Comparison of ENCODE assay signal across 8 cellular contexts in the genomic region with DNA sequence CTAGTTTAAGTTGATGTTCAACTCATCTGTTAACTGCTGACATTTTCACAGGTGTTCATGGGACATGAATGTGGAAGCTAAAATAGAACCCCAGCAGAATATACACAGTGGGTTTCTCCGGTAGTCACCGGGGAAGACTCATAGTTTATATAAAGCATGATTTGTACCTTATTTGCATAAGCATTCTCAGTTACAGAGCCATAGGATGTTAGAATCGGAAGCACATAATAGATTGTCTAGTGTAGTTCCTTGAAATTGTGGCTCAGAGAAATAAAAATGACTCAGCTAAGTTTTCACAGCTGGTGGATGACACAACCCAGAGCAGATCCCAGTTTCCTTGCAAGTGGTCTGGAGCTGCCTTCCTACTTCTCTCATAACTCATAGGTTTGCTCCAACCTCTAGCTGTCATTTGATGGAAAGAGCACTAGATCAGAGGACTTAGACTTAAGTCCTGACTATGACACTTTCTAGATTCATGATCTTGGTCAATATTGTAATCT.
DNase-seq lines count a peak whose midpoint lies in the region; ATAC-seq and TF ChIP-seq lines count a peak whose summit lies in the region.

No MANE protein-coding gene starts in this region.

- peaks cover 2% of the 10 kb centered on the region for H3K4me1 ChIP-seq in mesenchymal stem cell (ENCODE audit: control insufficient read depth, insufficient read depth, low read depth, low read length)

- H4K8ac ChIP-seq in mesenchymal stem cell (ENCODE audit: low read length), result no peak overlapping the region

- peak overlapping the region; percentile 1 for H3K9ac ChIP-seq in mesenchymal stem cell (ENCODE audit: low read length)

- no peak overlapping the region for H3K4me3 ChIP-seq in mesenchymal stem cell (ENCODE audit: insufficient read depth in 1 of 2, low read depth in 1 of 2, low read length in 2 of 2)

- no peak overlapping the region for H4K91ac ChIP-seq in mesenchymal stem cell (ENCODE audit: low read length)

- H2AK5ac ChIP-seq in mesenchymal stem cell (ENCODE audit: low read length, severe bottlenecking), result no peak overlapping the region

- H3K36me3 ChIP-seq in mesenchymal stem cell (ENCODE audit: control insufficient read depth in 1 of 2, insufficient read depth in 2 of 2, low read depth in 1 of 2, low read length in 2 of 2), result peaks cover 0 to 5% of the 10 kb centered on the region in 2 experiments

- H3K9me3 ChIP-seq in mesenchymal stem cell (ENCODE audit: control insufficient read depth, low read length), result no peaks in the 10 kb centered on the region

- H3K23ac ChIP-seq in mesenchymal stem cell (ENCODE audit: low read length in 2 of 2), result no peak overlapping the region

- 0% methylated on average over 1 of the region's 3 CpGs for WGBS in mesenchymal stem cell

- no peaks in the 10 kb centered on the region for H3K79me1 ChIP-seq in mesenchymal stem cell (replicated peaks; ENCODE audit: low read length, poor library complexity, severe bottlenecking)

- H2BK15ac ChIP-seq in mesenchymal stem cell (ENCODE audit: low read depth, poor library complexity, severe bottlenecking), result no peak overlapping the region

- no peak overlapping the region for H3K4me3 Mint-ChIP-seq in activated naive CD8-positive, alpha-beta T cell treated with anti-CD3 and anti-CD28 coated beads, Interleukin-2, amount 50 U/mL, for 24 hours
- no peak overlapping the region for H3K4me3 Mint-ChIP-seq in activated naive CD8-positive, alpha-beta T cell treated with anti-CD3 and anti-CD28 coated beads for 36 hours
- no peak overlapping the region for H3K4me3 Mint-ChIP-seq in immature natural killer cell

- no peak overlapping the region for H3K4me2 ChIP-seq in mesenchymal stem cell (ENCODE audit: low read length, poor library complexity, severe bottlenecking)

- no peak overlapping the region for H2BK120ac ChIP-seq in mesenchymal stem cell (ENCODE audit: low read depth, low read length)

- no peak overlapping the region for H2BK12ac ChIP-seq in mesenchymal stem cell (ENCODE audit: low read length in 2 of 2)

- H3K4me1 Mint-ChIP-seq in activated naive CD8-positive, alpha-beta T cell treated with anti-CD3 and anti-CD28 coated beads, Interleukin-2, amount 50 U/mL, for 24 hours, result no peaks in the 10 kb centered on the region
- H3K4me1 Mint-ChIP-seq in activated naive CD8-positive, alpha-beta T cell treated with anti-CD3 and anti-CD28 coated beads for 36 hours, result no peaks in the 10 kb centered on the region
- H3K4me1 Mint-ChIP-seq in immature natural killer cell, result no peaks in the 10 kb centered on the region

- H3K27me3 ChIP-seq in mesenchymal stem cell (ENCODE audit: control insufficient read depth in 1 of 2, insufficient read depth in 1 of 2, low read length in 2 of 2), result no peaks in the 10 kb centered on the region

- no peak overlapping the region for H3K18ac ChIP-seq in mesenchymal stem cell (ENCODE audit: low read depth in 1 of 2, low read length in 2 of 2)

- H2BK5ac ChIP-seq in mesenchymal stem cell (ENCODE audit: low read depth, low read length, poor library complexity, severe bottlenecking), result no peak overlapping the region

- no peak overlapping the region for H3K14ac ChIP-seq in mesenchymal stem cell (ENCODE audit: low read length in 2 of 2)

- DNase-seq in activated naive CD8-positive, alpha-beta T cell treated with anti-CD3 and anti-CD28 coated beads, Interleukin-2, amount 50 U/mL, for 24 hours, result no peak
- no peak for DNase-seq in activated naive CD8-positive, alpha-beta T cell treated with anti-CD3 and anti-CD28 coated beads for 36 hours
- DNase-seq in mesenchymal stem cell (peak; percentile 87), NCI-H2107 treated with DMSO at 0.1 percent for 48 hours (lab: John Stamatoyannopoulos, UW; ENCODE audit: unreplicated experiment) (no peak), C1 segment of cervical spinal cord (lab: John Stamatoyannopoulos, UW) (no peak), immature natural killer cell (no peak)

- H3K27ac ChIP-seq in mesenchymal stem cell (ENCODE audit: low read length, poor library complexity, severe bottlenecking), result peak overlapping the region; percentile 85

- peak; percentile 46 for ATAC-seq in activated naive CD8-positive, alpha-beta T cell treated with anti-CD3 and anti-CD28 coated beads, Interleukin-2, amount 50 U/mL, for 24 hours
- ATAC-seq in HG02970 (IDR thresholded peaks at IDR 0.05; ENCODE audit: low FRiP score, unreplicated experiment) (peak; percentile 88), SK-N-SH treated with all-trans-retinoic acid at 6 μM for 48 hours (peak; percentile 99)

- no peaks in the 10 kb centered on the region for H3K9me3 Mint-ChIP-seq in activated naive CD8-positive, alpha-beta T cell treated with anti-CD3 and anti-CD28 coated beads, Interleukin-2, amount 50 U/mL, for 24 hours
- H3K9me3 Mint-ChIP-seq in activated naive CD8-positive, alpha-beta T cell treated with anti-CD3 and anti-CD28 coated beads for 36 hours, result no peaks in the 10 kb centered on the region
- no peaks in the 10 kb centered on the region for H3K9me3 Mint-ChIP-seq in immature natural killer cell

- no peak overlapping the region for H3K27ac Mint-ChIP-seq in activated naive CD8-positive, alpha-beta T cell treated with anti-CD3 and anti-CD28 coated beads, Interleukin-2, amount 50 U/mL, for 24 hours
- no peak overlapping the region for H3K27ac Mint-ChIP-seq in activated naive CD8-positive, alpha-beta T cell treated with anti-CD3 and anti-CD28 coated beads for 36 hours
- H3K27ac Mint-ChIP-seq in immature natural killer cell, result no peak overlapping the region

- H3K4ac ChIP-seq in mesenchymal stem cell (ENCODE audit: low read depth in 1 of 2, low read length in 2 of 2), result no peak overlapping the region

- H3K27me3 Mint-ChIP-seq in activated naive CD8-positive, alpha-beta T cell treated with anti-CD3 and anti-CD28 coated beads, Interleukin-2, amount 50 U/mL, for 24 hours, result no peaks in the 10 kb centered on the region
- no peaks in the 10 kb centered on the region for H3K27me3 Mint-ChIP-seq in activated naive CD8-positive, alpha-beta T cell treated with anti-CD3 and anti-CD28 coated beads for 36 hours
- H3K27me3 Mint-ChIP-seq in immature natural killer cell (ENCODE audit: low read depth in 3 of 3), result no peaks in the 10 kb centered on the region

- H3K36me3 Mint-ChIP-seq in activated naive CD8-positive, alpha-beta T cell treated with anti-CD3 and anti-CD28 coated beads, Interleukin-2, amount 50 U/mL, for 24 hours (ENCODE audit: low read depth), result peaks cover 1% of the 10 kb centered on the region
- H3K36me3 Mint-ChIP-seq in activated naive CD8-positive, alpha-beta T cell treated with anti-CD3 and anti-CD28 coated beads for 36 hours, result peaks cover 2% of the 10 kb centered on the region
- H3K36me3 Mint-ChIP-seq in immature natural killer cell, result peaks cover 13 to 39% (median 28%) of the 10 kb centered on the region in 3 donors

- no peak overlapping the region for H2AFZ ChIP-seq in mesenchymal stem cell (ENCODE audit: low read depth, low read length)

TF ChIP-seq in SK-N-SH treated with all-trans-retinoic acid at 6 μM for 48 hours, 23 proteins besides CTCF, POLR2A, EP300 and RAD21:
- TF ChIP-seq RARB (CRISPR knock-in tag; IDR thresholded peaks at IDR 0.05), result no peak; the same call in 1 of the 2 replicates
- TF ChIP-seq ZC3H10 (CRISPR knock-in tag; IDR thresholded peaks at IDR 0.05), result no peak
- TF ChIP-seq TOX (CRISPR knock-in tag; IDR thresholded peaks at IDR 0.05; ENCODE audit: borderline replicate concordance), result peak; percentile 52; the same call in 1 of the 2 replicates
TF ChIP-seq in SK-N-SH treated with all-trans-retinoic acid at 6 μM for 48 hours: peak in this region for 1.

Comparison
In these comparisons a context has a peak if more than half of its experiments do, and no peak if none do; other contexts are left out.
1. ATAC-seq: peak in every context shown above with its lines; median percentile 99 in SK-N-SH treated with all-trans-retinoic acid at 6 μM for 48 hours; 88 in HG02970; 46 in activated naive CD8-positive, alpha-beta T cell treated with anti-CD3 and anti-CD28 coated beads, Interleukin-2, amount 50 U/mL, for 24 hours.